In the genomic region with DNA sequence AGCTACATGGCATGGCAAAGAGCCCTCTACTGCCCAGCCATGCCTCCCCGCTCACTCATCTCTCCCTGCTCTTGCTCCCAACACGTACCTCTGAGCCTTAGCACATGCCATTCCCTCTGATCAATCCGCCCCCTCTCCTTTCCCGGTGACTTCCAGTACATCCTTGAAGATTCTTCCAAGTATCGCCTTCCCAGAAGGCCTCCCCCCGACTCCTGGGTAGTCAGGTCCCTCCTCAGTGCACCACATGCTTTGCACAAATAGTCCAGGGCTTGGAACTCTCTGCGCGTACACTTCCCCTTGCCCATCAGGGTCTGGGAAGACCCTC, we compare ENCODE assay signal across 25 cellular contexts.
DNase-seq lines count a peak whose midpoint lies in the region; ATAC-seq, FAIRE-seq and TF ChIP-seq lines count a peak whose summit lies in the region.
"Had no signal": no experiment of that assay in that cellular context is flagged by ENCODE, and none has a peak within 500 bp of the region (broad histone marks: within the 10 kb centered on the region; RNA-seq: fewer than 3 reads in every experiment).

No MANE protein-coding gene starts in this region.

- H3K9me1 ChIP-seq in IMR-90 (ENCODE audit: insufficient read depth, low read length) = peaks cover 5% of the 10 kb centered on the region

- H4K20me1 ChIP-seq in IMR-90 (ENCODE audit: insufficient read depth, low read length) = no peaks in the 10 kb centered on the region
- no peaks in the 10 kb centered on the region for H4K20me1 ChIP-seq in astrocyte (ENCODE audit: insufficient read depth, low read length)
- H4K20me1 ChIP-seq: BLaER1 had no signal

- no peaks in the 10 kb centered on the region for H3K9me3 ChIP-seq in IMR-90 (ENCODE audit: control insufficient read depth, insufficient read depth, low read length)
- no peaks in the 10 kb centered on the region for H3K9me3 ChIP-seq in astrocyte (ENCODE audit: insufficient read depth, low read depth, low read length)
- no peaks in the 10 kb centered on the region for H3K9me3 ChIP-seq in spleen
- H3K9me3 ChIP-seq: BLaER1, gastroesophageal sphincter, neutrophil, upper lobe of left lung had no signal

- 77% methylated on average over 8 of the region's 8 CpGs; no CpG with 5 or more reads in 1 of the 2 experiments for WGBS in IMR-90 (ENCODE audit: extremely low coverage in 2 of 2, insufficient read length in 1 of 2), 2 experiments
- WGBS in spleen, 5 donors = 84 to 94% (median 89%) methylated on average over 8 of the region's 8 CpGs

- H3K4me1 ChIP-seq in IMR-90 (ENCODE audit: control insufficient read depth, insufficient read depth, low read length) (peaks cover 2% of the 10 kb centered on the region; the same call in 1 of the 2 replicates), astrocyte (ENCODE audit: insufficient read depth, low read length) (peaks cover 28% of the 10 kb centered on the region), spleen (no peaks in the 10 kb centered on the region)
- H3K4me1 ChIP-seq: gastroesophageal sphincter, upper lobe of left lung had no signal

- peak overlapping the region; percentile 95 for H2AK5ac ChIP-seq in IMR-90 (ENCODE audit: low read depth, low read length)

- H3K36me3 ChIP-seq in IMR-90 (ENCODE audit: control insufficient read depth, insufficient read depth, low read length) = no peaks in the 10 kb centered on the region
- no peaks in the 10 kb centered on the region for H3K36me3 ChIP-seq in astrocyte (ENCODE audit: insufficient read depth, low read length)
- H3K36me3 ChIP-seq in spleen = no peaks in the 10 kb centered on the region
- H3K36me3 ChIP-seq: BLaER1, gastroesophageal sphincter, neutrophil, upper lobe of left lung had no signal

- H3K4me1 Mint-ChIP-seq in astrocyte (ENCODE audit: low read depth, unreplicated experiment) = peaks cover 2% of the 10 kb centered on the region
- H3K4me1 Mint-ChIP-seq: activated CD4-positive, alpha-beta memory T cell treated with anti-CD3 and anti-CD28 coated beads, Interleukin-2, amount 10 ng/mL, durations not matched to agents 7 days and 5 days had no signal

- H3K23ac ChIP-seq in IMR-90 (ENCODE audit: low read depth, low read length) = peak overlapping the region; percentile 52; the same call in 1 of the 2 replicates

- peak overlapping the region in 1 of 2 experiments; percentile 71; a peak in 1 of 4 replicates for H4K8ac ChIP-seq in IMR-90 (ENCODE audit: low read depth in 2 of 2, low read length in 2 of 2)

- H3K4me2 ChIP-seq in IMR-90 (ENCODE audit: low read depth, low read length) (no peak overlapping the region), astrocyte (ENCODE audit: low read length) (peak overlapping the region; percentile 60)
- H3K4me2 ChIP-seq: BLaER1, hepatocyte had no signal

- ATAC-seq in IMR-90 (ENCODE audit: low read depth) (no peak), Right ventricle myocardium superior (ENCODE audit: poor library complexity) (no peak), GM18907 (IDR thresholded peaks at IDR 0.05; ENCODE audit: unreplicated experiment) (no peak)
- ATAC-seq: gastroesophageal sphincter, sciatic nerve, T-helper 17 cell had no signal

- H3K27ac ChIP-seq in IMR-90 (ENCODE audit: insufficient read depth, low read length) (no peak overlapping the region), astrocyte (ENCODE audit: low read depth, low read length) (peak overlapping the region; percentile 24), skin epidermis (peak overlapping the region in 12 of 21 experiments; percentile 8 to 82 (median 66)), spleen (no peak overlapping the region)
- H3K27ac ChIP-seq: BLaER1, gastroesophageal sphincter, hepatocyte, neutrophil, upper lobe of left lung had no signal

- peaks cover 34% of the 10 kb centered on the region for H3K27me3 ChIP-seq in IMR-90 (ENCODE audit: control insufficient read depth, insufficient read depth, low read length)
- H3K27me3 ChIP-seq in astrocyte (ENCODE audit: insufficient read depth, low read length) = no peaks in the 10 kb centered on the region
- H3K27me3 ChIP-seq in spleen (replicated peaks in 1 of 7) = peaks cover 0 to 21% (median 0%) of the 10 kb centered on the region in 7 donors
- H3K27me3 ChIP-seq: BLaER1, hepatocyte, upper lobe of left lung had no signal

- intact Hi-C loops in IMR-90 (cut with micrococcal nuclease) = no loop called here
- intact Hi-C loops in Right ventricle myocardium superior (cut with DNase I) = no loop called here
- intact Hi-C loops in spleen (cut with DNase I; ENCODE audit: low total_unique reads) = no loop called here

- dilution Hi-C loops in IMR-90 (cut with HindIII; ENCODE audit: low sequenced_read_pairs, unreplicated experiment) = no loop called here

- peak overlapping the region; percentile 94; the same call in 2 of the 3 replicates for H2BK15ac ChIP-seq in IMR-90 (ENCODE audit: low read depth, low read length)

- H3K9ac ChIP-seq in IMR-90 (ENCODE audit: low read depth, low read length) (no peak overlapping the region), astrocyte (ENCODE audit: low read length) (peak overlapping the region; percentile 32)
- H3K9ac ChIP-seq: BLaER1 had no signal

- H2AK9ac ChIP-seq in IMR-90 (replicated peaks; ENCODE audit: low read depth, low read length, poor library complexity) = peak overlapping the region; percentile 92

- no peak for FAIRE-seq in astrocyte (lab: Jason Lieb, UNC)
- FAIRE-seq: TTC549 had no signal

- H3K4ac ChIP-seq in IMR-90 (ENCODE audit: low read depth, low read length) = peak overlapping the region; percentile 82

- POLR2A ChIA-PET in IMR-90 (lab: Charles Lee; ENCODE audit: unreplicated experiment) = no interaction called here

- no peak overlapping the region for H2BK5ac ChIP-seq in IMR-90 (ENCODE audit: low read depth, low read length, poor library complexity, severe bottlenecking)

- DNase-seq in IMR-90 (no peak), astrocyte (ENCODE audit: low read depth) (no peak), fibroblast of mammary gland (ENCODE audit: low read depth) (peak; percentile 12), Right ventricle myocardium superior (no peak), spleen (no peak), NCI-H2196 (lab: John Stamatoyannopoulos, UW; ENCODE audit: unreplicated experiment) (no peak)
- DNase-seq: activated CD4-positive, alpha-beta memory T cell treated with anti-CD3 and anti-CD28 coated beads, Interleukin-2, amount 10 ng/mL, durations not matched to agents 7 days and 5 days; activated CD4-positive, alpha-beta T cell treated with anti-CD3 and anti-CD28 coated beads for 1 hour; activated CD8-positive, alpha-beta memory T cell treated with anti-CD3 and anti-CD28 coated beads, Interleukin-2, amount 50 U/mL, for 4 hours; activated naive CD4-positive, alpha-beta T cell treated with anti-CD3 and anti-CD28 coated beads for 36 hours; dermis blood vessel endothelial cell; DMS 273 treated with DMSO at 0.1 percent for 48 hours; mesenchymal stem cell; NCI-H1048; stimulated activated CD4-positive, alpha-beta T cell treated with anti-CD3 and anti-CD28 coated beads, Interleukin-4, amount 100 ng/mL, for 24 hours; T-helper 17 cell had no signal

- no TSS peak for BruUV-seq in IMR-90 (replicated peaks; lab: Mats Ljungman, UMichigan)

- H3K4me3 ChIP-seq in IMR-90 (ENCODE audit: insufficient read depth, low read depth, low read length) (no peak overlapping the region), astrocyte (ENCODE audit: insufficient read depth, low read depth, low read length) (no peak overlapping the region), fibroblast of mammary gland (ENCODE audit: control insufficient read depth, low read depth, low read length) (no peak overlapping the region), skin epidermis (no peak overlapping the region), spleen (no peak overlapping the region)
- H3K4me3 ChIP-seq: BLaER1, gastroesophageal sphincter, hepatocyte, upper lobe of left lung had no signal

- H3K36me3 Mint-ChIP-seq in astrocyte (ENCODE audit: low read depth, unreplicated experiment) = peaks cover 4% of the 10 kb centered on the region

- peak overlapping the region; percentile 93 for H2BK120ac ChIP-seq in IMR-90 (ENCODE audit: low read depth, low read length)

- H2AFZ ChIP-seq in IMR-90 (replicated peaks; ENCODE audit: low read length, poor library complexity) (peak overlapping the region; percentile 72), astrocyte (ENCODE audit: low read depth, low read length) (peak overlapping the region; percentile 22)
- H2AFZ ChIP-seq: hepatocyte had no signal

- H2BK20ac ChIP-seq in IMR-90 (ENCODE audit: low read depth, low read length) = peak overlapping the region; percentile 78; the same call in 1 of the 2 replicates

- H4K91ac ChIP-seq in IMR-90 (ENCODE audit: insufficient read depth, low read depth, low read length) = peak overlapping the region; percentile 45

- peak overlapping the region; percentile 40 for H3K4me3 Mint-ChIP-seq in astrocyte (ENCODE audit: unreplicated experiment)
- H3K4me3 Mint-ChIP-seq: activated CD4-positive, alpha-beta memory T cell treated with anti-CD3 and anti-CD28 coated beads, Interleukin-2, amount 10 ng/mL, durations not matched to agents 7 days and 5 days; activated naive CD4-positive, alpha-beta T cell treated with anti-CD3 and anti-CD28 coated beads for 36 hours; T-helper 17 cell had no signal

- H3K79me1 ChIP-seq in IMR-90 (ENCODE audit: low read depth in 1 of 2, low read length in 2 of 2) = no peaks in the 10 kb centered on the region

- peak overlapping the region; percentile 44 for H3K27ac Mint-ChIP-seq in astrocyte (ENCODE audit: unreplicated experiment)
- H3K27ac Mint-ChIP-seq: activated CD4-positive, alpha-beta memory T cell treated with anti-CD3 and anti-CD28 coated beads, Interleukin-2, amount 10 ng/mL, durations not matched to agents 7 days and 5 days; activated naive CD4-positive, alpha-beta T cell treated with anti-CD3 and anti-CD28 coated beads for 36 hours; T-helper 17 cell had no signal

- TF ChIP-seq RAD21 in IMR-90 (IDR thresholded peaks at IDR 0.05; ENCODE audit: low read length) = no peak

- CTCF ChIA-PET in IMR-90 (lab: Yijun Ruan, JAX) = no interaction called here

- TF ChIP-seq POLR2A in IMR-90 (IDR thresholded peaks at IDR 0.05; ENCODE audit: low read depth, low read length) (no peak), spleen (IDR thresholded peaks at IDR 0.05) (no peak)

- peaks cover 36% of the 10 kb centered on the region for H3K27me3 Mint-ChIP-seq in astrocyte (ENCODE audit: low read depth, unreplicated experiment)

- in situ Hi-C loops in IMR-90 (cut with MboI; ENCODE audit: low sequenced_read_pairs) = no loop called here

- no peak overlapping the region for H4K5ac ChIP-seq in IMR-90 (ENCODE audit: low read depth, low read length)

- H3K79me2 ChIP-seq in astrocyte (ENCODE audit: insufficient read depth, low read length) = no peaks in the 10 kb centered on the region
- H3K79me2 ChIP-seq: hepatocyte had no signal

- H3K56ac ChIP-seq in IMR-90 (ENCODE audit: extremely low read depth, insufficient read depth, low read length) = no peak overlapping the region

- no peak overlapping the region for H3K18ac ChIP-seq in IMR-90 (ENCODE audit: low read depth, low read length)

- no peak for TF ChIP-seq CTCF in IMR-90 (conservative IDR thresholded peaks at IDR 0.05; ENCODE audit: low read depth, low read length)
- TF ChIP-seq CTCF in astrocyte (IDR thresholded peaks at IDR 0.05; ENCODE audit: insufficient read depth, low read depth, low read length) = no peak
- no peak for TF ChIP-seq CTCF in fibroblast of mammary gland (conservative IDR thresholded peaks at IDR 0.05; ENCODE audit: control insufficient read depth, insufficient read depth, low read depth, low read length)
- TF ChIP-seq CTCF in spleen (IDR thresholded peaks at IDR 0.05 in 8 of 11, conservative IDR thresholded peaks at IDR 0.05 in 3 of 11) = no peak

- H3K9me3 Mint-ChIP-seq in astrocyte (ENCODE audit: unreplicated experiment) = peaks cover 1% of the 10 kb centered on the region
- H3K9me3 Mint-ChIP-seq: activated CD4-positive, alpha-beta memory T cell treated with anti-CD3 and anti-CD28 coated beads, Interleukin-2, amount 10 ng/mL, durations not matched to agents 7 days and 5 days; activated naive CD4-positive, alpha-beta T cell treated with anti-CD3 and anti-CD28 coated beads for 36 hours had no signal

- peak overlapping the region; percentile 66 for H3K14ac ChIP-seq in IMR-90 (replicated peaks; ENCODE audit: low read depth, low read length)

Comparison
In these comparisons a context has a peak if more than half of its experiments do, and no peak if none do; other contexts are left out.
1. H3K27ac ChIP-seq: peak in astrocyte (single experiment) and skin epidermis (12 of 21); none in IMR-90 (single experiment) and spleen (0 of 8).